ENCODE assay signal across 29 cellular contexts in genomic region chr15:77148191-77148590, GRCh38.
"Had no signal": no experiment of that assay in that cellular context is flagged by ENCODE, and none has a peak within 500 bp of the region (broad histone marks: within the 10 kb centered on the region; RNA-seq: fewer than 3 reads in every experiment).

No MANE protein-coding gene starts in this region.

- H3K9me3 ChIP-seq: esophagus squamous epithelium, gastroesophageal sphincter had no signal

- H3K27ac Mint-ChIP-seq: activated B cell treated with CpG ODN at 0.5 μM for 24 hours; activated CD8-positive, alpha-beta T cell treated with anti-CD3 and anti-CD28 coated beads for 36 hours; activated naive CD8-positive, alpha-beta T cell; activated T-helper 17 cell treated with anti-CD3 and anti-CD28 coated beads, Interleukin-2, amount 50 U/mL, for 72 hours; T-helper 1 cell treated with Interleukin-12 subunit alpha and Interleukin-12 subunit beta and Interleukin-4 antibody, amounts not matched to agents 30 μg/mL and 1 μg/mL, for 36 hours; T-helper 2 cell treated with Interferon-gamma antibody and Interleukin-4, amounts not matched to agents 5 μg/mL and 100 μg/mL, for 36 hours had no signal

- H3K4me3 Mint-ChIP-seq: activated B cell treated with CpG ODN at 0.5 μM for 24 hours; activated CD8-positive, alpha-beta T cell treated with anti-CD3 and anti-CD28 coated beads for 36 hours; activated naive CD8-positive, alpha-beta T cell; activated T-cell treated with anti-CD3 and anti-CD28 coated beads, Interleukin-2, amount 50 U/mL, for 4 hours; activated T-helper 17 cell treated with anti-CD3 and anti-CD28 coated beads, Interleukin-2, amount 50 U/mL, for 72 hours; central memory CD8-positive, alpha-beta T cell; T-helper 1 cell treated with Interleukin-12 subunit alpha and Interleukin-12 subunit beta and Interleukin-4 antibody, amounts not matched to agents 30 μg/mL and 1 μg/mL, for 36 hours; T-helper 2 cell treated with Interferon-gamma antibody and Interleukin-4, amounts not matched to agents 5 μg/mL and 100 μg/mL, for 36 hours had no signal

- H3K9me3 Mint-ChIP-seq: activated B cell treated with CpG ODN at 0.5 μM for 24 hours; activated T-cell treated with anti-CD3 and anti-CD28 coated beads, Interleukin-2, amount 50 U/mL, for 4 hours; activated T-helper 17 cell treated with anti-CD3 and anti-CD28 coated beads, Interleukin-2, amount 50 U/mL, for 72 hours; central memory CD8-positive, alpha-beta T cell; T-helper 2 cell treated with Interferon-gamma antibody and Interleukin-4, amounts not matched to agents 5 μg/mL and 100 μg/mL, for 36 hours had no signal

- H3K4me3 ChIP-seq: esophagus squamous epithelium, gastroesophageal sphincter, heart right ventricle had no signal

- H3K36me3 ChIP-seq: brain microvascular endothelial cell, WERI-Rb-1 had no signal

- DNase-seq: activated B cell treated with CpG ODN at 0.5 μM for 24 hours; activated CD4-positive, alpha-beta T cell treated with anti-CD3 and anti-CD28 coated beads for 48 hours; activated CD4-positive, alpha-beta T cell treated with anti-CD3 and anti-CD28 coated beads, Interleukin-2, amount 50 U/mL, for 1 hour; activated CD4-positive, alpha-beta T cell treated with anti-CD3 and anti-CD28 coated beads, Interleukin-2, amount 50 U/mL, for 48 hours; activated CD8-positive, alpha-beta memory T cell treated with anti-CD3 and anti-CD28 coated beads for 24 hours; activated CD8-positive, alpha-beta T cell treated with anti-CD3 and anti-CD28 coated beads for 36 hours; activated effector memory CD4-positive, alpha-beta T cell treated with Interleukin-2 at 50 U/mL for 16 hours; activated gamma-delta T cell treated with Interleukin-2 at 50 U/mL for 16 hours; activated naive CD4-positive, alpha-beta T cell treated with anti-CD3 and anti-CD28 coated beads, Interleukin-2, amount 50 U/mL, for 16 hours; activated naive CD4-positive, alpha-beta T cell treated with Interleukin-2 at 50 U/mL for 16 hours; activated T-cell treated with anti-CD3 and anti-CD28 coated beads, Interleukin-2, amount 50 U/mL, for 4 hours; amniotic stem cell; anterior cingulate cortex; brain microvascular endothelial cell; cortex of kidney; dermis blood vessel endothelial cell; effector CD8-positive, alpha-beta T cell; esophagus squamous epithelium; foreskin melanocyte; heart right ventricle; T1000; WERI-Rb-1 had no signal

- H3K27ac ChIP-seq: brain microvascular endothelial cell, epithelial cell of prostate, esophagus squamous epithelium, gastroesophageal sphincter, heart right ventricle, WERI-Rb-1 had no signal

- H3K27me3 Mint-ChIP-seq: activated B cell treated with CpG ODN at 0.5 μM for 24 hours; activated CD8-positive, alpha-beta T cell treated with anti-CD3 and anti-CD28 coated beads for 36 hours; activated naive CD8-positive, alpha-beta T cell; activated T-helper 17 cell treated with anti-CD3 and anti-CD28 coated beads, Interleukin-2, amount 50 U/mL, for 72 hours; central memory CD8-positive, alpha-beta T cell had no signal

- H3K27me3 ChIP-seq: brain microvascular endothelial cell, esophagus squamous epithelium, gastroesophageal sphincter, heart right ventricle had no signal

- H3K4me1 Mint-ChIP-seq: activated B cell treated with CpG ODN at 0.5 μM for 24 hours; activated T-helper 17 cell treated with anti-CD3 and anti-CD28 coated beads, Interleukin-2, amount 50 U/mL, for 72 hours had no signal

- H3K4me1 ChIP-seq: esophagus squamous epithelium, gastroesophageal sphincter had no signal
